8 cellular contexts compared by ENCODE assay signal in genomic region chr20:3890410-3890751, GRCh38. TPM values are rescaled to one million over a fixed set of nuclear protein-coding genes. Genes with fewer than 3 reads are reported as not detected.
A peak's percentile ranks its signal among the peaks of the same experiment; 100 is the strongest.
DNase-seq lines count a peak whose midpoint lies in the region; ATAC-seq lines count a peak whose summit lies in the region.

No MANE protein-coding gene starts in this region.

- H3K27ac ChIP-seq in KOPT-K1 (ENCODE audit: low read depth, low read length, poor library complexity, severe bottlenecking) (peak overlapping the region; percentile 97), substantia nigra (ENCODE audit: low read depth, low read length, poor library complexity, severe bottlenecking) (peak overlapping the region; percentile 85)

- H3K4me1 Mint-ChIP-seq in activated naive CD8-positive, alpha-beta T cell treated with anti-CD3 and anti-CD28 coated beads, Interleukin-2, amount 10 ng/mL, durations not matched to agents 7 days and 5 days = peaks cover 46% of the 10 kb centered on the region
- peaks cover 58 to 75% of the 10 kb centered on the region in 2 donors for H3K4me1 Mint-ChIP-seq in immature natural killer cell

- H3K9me3 Mint-ChIP-seq in activated naive CD8-positive, alpha-beta T cell treated with anti-CD3 and anti-CD28 coated beads, Interleukin-2, amount 10 ng/mL, durations not matched to agents 7 days and 5 days = no peaks in the 10 kb centered on the region
- no peaks in the 10 kb centered on the region for H3K9me3 Mint-ChIP-seq in immature natural killer cell

- peaks cover 56% of the 10 kb centered on the region for H3K36me3 ChIP-seq in KOPT-K1 (ENCODE audit: insufficient read depth, low read length)

- DNase-seq in COLO829 (ENCODE audit: low spot score) (peak; percentile 82), immature natural killer cell (no peak), substantia nigra (lab: John Stamatoyannopoulos, UW) (no peak), UCSD-AML1 (lab: John Stamatoyannopoulos, UW; ENCODE audit: unreplicated experiment) (no peak), NCI-H187 treated with DMSO at 0.1 percent for 48 hours (lab: John Stamatoyannopoulos, UW) (no peak), G401 (ENCODE audit: low spot score) (no peak)
- no peak for DNase-seq in activated naive CD8-positive, alpha-beta T cell treated with anti-CD3 and anti-CD28 coated beads, Interleukin-2, amount 10 ng/mL, durations not matched to agents 7 days and 5 days

- in situ Hi-C loops in G401 (cut with HindIII; ENCODE audit: low sequenced_read_pairs) = no loop called here

- H3K27ac Mint-ChIP-seq in activated naive CD8-positive, alpha-beta T cell treated with anti-CD3 and anti-CD28 coated beads, Interleukin-2, amount 10 ng/mL, durations not matched to agents 7 days and 5 days = peak overlapping the region; percentile 96
- peak overlapping the region; percentile 98 to 99 (median 98) for H3K27ac Mint-ChIP-seq in immature natural killer cell

- H3K36me3 Mint-ChIP-seq in activated naive CD8-positive, alpha-beta T cell treated with anti-CD3 and anti-CD28 coated beads, Interleukin-2, amount 10 ng/mL, durations not matched to agents 7 days and 5 days = peaks cover 41% of the 10 kb centered on the region
- no peaks in the 10 kb centered on the region for H3K36me3 Mint-ChIP-seq in immature natural killer cell

- POLR2A ChIA-PET in activated naive CD8-positive, alpha-beta T cell treated with anti-CD3 and anti-CD28 coated beads, Interleukin-2, amount 10 ng/mL, durations not matched to agents 7 days and 5 days (lab: Charles Lee) = interaction anchor here (0.6 to 2.2 kb wide), 4 partner anchors 10 to 195 kb away, joined by 3 to 8 read pairs (median 4); no protein-coding TSS in a partner anchor

- H3K9me3 ChIP-seq in KOPT-K1 (ENCODE audit: insufficient read depth, low read length, poor library complexity, severe bottlenecking) = no peaks in the 10 kb centered on the region

- H3K27me3 Mint-ChIP-seq in activated naive CD8-positive, alpha-beta T cell treated with anti-CD3 and anti-CD28 coated beads, Interleukin-2, amount 10 ng/mL, durations not matched to agents 7 days and 5 days = no peaks in the 10 kb centered on the region
- peaks cover 6 to 11% (median 9%) of the 10 kb centered on the region in 3 donors for H3K27me3 Mint-ChIP-seq in immature natural killer cell (ENCODE audit: low read depth in 3 of 3)

- peak overlapping the region; percentile 91 for H3K4me3 Mint-ChIP-seq in activated naive CD8-positive, alpha-beta T cell treated with anti-CD3 and anti-CD28 coated beads, Interleukin-2, amount 10 ng/mL, durations not matched to agents 7 days and 5 days
- H3K4me3 Mint-ChIP-seq in immature natural killer cell = peak overlapping the region; percentile 94 to 99 (median 99)

- ATAC-seq in activated naive CD8-positive, alpha-beta T cell treated with anti-CD3 and anti-CD28 coated beads, Interleukin-2, amount 10 ng/mL, durations not matched to agents 7 days and 5 days (ENCODE audit: low read depth) = no peak

RNA-seq across cellular contexts. Expression of gene PANK2, which starts 1.2 kb away (rescaled TPM):
- 10 to 100 TPM; 76.6 to 80.1 TPM for total RNA-seq in activated naive CD8-positive, alpha-beta T cell treated with anti-CD3 and anti-CD28 coated beads, Interleukin-2, amount 10 ng/mL, durations not matched to agents 7 days and 5 days
- polyA plus RNA-seq in immature natural killer cell = 10 to 100 TPM; 42.1 to 53.0 (median 44.3) TPM
- total RNA-seq in G401 (2014; rRNA removed; shearing (Covaris generic)) = 58.6 and 65.2 TPM in 2 replicates

RNA-seq across cellular contexts. Expression of gene MAVS, which starts 43.7 kb away (rescaled TPM):
- total RNA-seq in activated naive CD8-positive, alpha-beta T cell treated with anti-CD3 and anti-CD28 coated beads, Interleukin-2, amount 10 ng/mL, durations not matched to agents 7 days and 5 days = 10 to 100 TPM; 36.3 to 36.8 TPM
- 1 to 10 TPM; 1.8 to 9.3 (median 2.5) TPM for polyA plus RNA-seq in immature natural killer cell
- 14.1 and 16.3 TPM in 2 replicates for total RNA-seq in G401 (2014; rRNA removed; shearing (Covaris generic))
